Comparison of ENCODE assay signal across 1 cellular context in the genomic region with DNA sequence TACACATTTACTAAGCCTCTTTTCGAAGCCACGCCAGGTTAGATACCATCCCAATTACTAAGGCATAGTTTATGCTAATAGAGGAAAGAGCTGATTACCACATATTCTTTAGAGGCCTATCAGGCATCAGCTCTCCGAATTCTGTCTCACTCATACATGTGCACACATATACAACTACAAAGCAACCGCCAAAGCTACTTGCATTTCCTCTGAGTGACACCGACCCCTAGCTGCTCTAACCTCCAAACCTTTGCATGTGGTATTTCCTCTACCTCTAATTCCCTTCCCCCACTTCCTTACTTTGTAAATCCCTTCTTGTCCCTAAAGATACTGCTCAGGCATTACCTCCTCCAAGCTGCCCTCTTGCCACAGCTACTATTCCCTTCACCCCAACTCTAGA.
TF ChIP-seq lines count a peak whose summit lies in the region.

No MANE protein-coding gene starts in this region.

TF ChIP-seq in WTC11, 78 proteins besides CTCF, POLR2A, EP300 and RAD21 (continued from another document):
- no peak for TF ChIP-seq AFF4 (CRISPR knock-in tag; IDR thresholded peaks at IDR 0.05; ENCODE audit: borderline replicate concordance)
- TF ChIP-seq, protein P1, sequence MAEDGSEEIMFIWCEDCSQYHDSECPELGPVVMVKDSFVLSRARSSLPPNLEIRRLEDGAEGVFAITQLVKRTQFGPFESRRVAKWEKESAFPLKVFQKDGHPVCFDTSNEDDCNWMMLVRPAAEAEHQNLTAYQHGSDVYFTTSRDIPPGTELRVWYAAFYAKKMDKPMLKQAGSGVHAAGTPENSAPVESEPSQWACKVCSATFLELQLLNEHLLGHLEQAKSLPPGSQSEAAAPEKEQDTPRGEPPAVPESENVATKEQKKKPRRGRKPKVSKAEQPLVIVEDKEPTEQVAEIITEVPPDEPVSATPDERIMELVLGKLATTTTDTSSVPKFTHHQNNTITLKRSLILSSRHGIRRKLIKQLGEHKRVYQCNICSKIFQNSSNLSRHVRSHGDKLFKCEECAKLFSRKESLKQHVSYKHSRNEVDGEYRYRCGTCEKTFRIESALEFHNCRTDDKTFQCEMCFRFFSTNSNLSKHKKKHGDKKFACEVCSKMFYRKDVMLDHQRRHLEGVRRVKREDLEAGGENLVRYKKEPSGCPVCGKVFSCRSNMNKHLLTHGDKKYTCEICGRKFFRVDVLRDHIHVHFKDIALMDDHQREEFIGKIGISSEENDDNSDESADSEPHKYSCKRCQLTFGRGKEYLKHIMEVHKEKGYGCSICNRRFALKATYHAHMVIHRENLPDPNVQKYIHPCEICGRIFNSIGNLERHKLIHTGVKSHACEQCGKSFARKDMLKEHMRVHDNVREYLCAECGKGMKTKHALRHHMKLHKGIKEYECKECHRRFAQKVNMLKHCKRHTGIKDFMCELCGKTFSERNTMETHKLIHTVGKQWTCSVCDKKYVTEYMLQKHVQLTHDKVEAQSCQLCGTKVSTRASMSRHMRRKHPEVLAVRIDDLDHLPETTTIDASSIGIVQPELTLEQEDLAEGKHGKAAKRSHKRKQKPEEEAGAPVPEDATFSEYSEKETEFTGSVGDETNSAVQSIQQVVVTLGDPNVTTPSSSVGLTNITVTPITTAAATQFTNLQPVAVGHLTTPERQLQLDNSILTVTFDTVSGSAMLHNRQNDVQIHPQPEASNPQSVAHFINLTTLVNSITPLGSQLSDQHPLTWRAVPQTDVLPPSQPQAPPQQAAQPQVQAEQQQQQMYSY (CRISPR knock-in tag; IDR thresholded peaks at IDR 0.05), result no peak
- TF ChIP-seq, protein P2, sequence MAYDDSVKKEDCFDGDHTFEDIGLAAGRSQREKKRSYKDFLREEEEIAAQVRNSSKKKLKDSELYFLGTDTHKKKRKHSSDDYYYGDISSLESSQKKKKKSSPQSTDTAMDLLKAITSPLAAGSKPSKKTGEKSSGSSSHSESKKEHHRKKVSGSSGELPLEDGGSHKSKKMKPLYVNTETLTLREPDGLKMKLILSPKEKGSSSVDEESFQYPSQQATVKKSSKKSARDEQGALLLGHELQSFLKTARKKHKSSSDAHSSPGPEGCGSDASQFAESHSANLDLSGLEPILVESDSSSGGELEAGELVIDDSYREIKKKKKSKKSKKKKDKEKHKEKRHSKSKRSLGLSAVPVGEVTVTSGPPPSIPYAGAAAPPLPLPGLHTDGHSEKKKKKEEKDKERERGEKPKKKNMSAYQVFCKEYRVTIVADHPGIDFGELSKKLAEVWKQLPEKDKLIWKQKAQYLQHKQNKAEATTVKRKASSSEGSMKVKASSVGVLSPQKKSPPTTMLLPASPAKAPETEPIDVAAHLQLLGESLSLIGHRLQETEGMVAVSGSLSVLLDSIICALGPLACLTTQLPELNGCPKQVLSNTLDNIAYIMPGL (CRISPR knock-in tag; IDR thresholded peaks at IDR 0.05), result no peak
- no peak for TF ChIP-seq CREM (CRISPR knock-in tag; IDR thresholded peaks at IDR 0.05)
- no peak for TF ChIP-seq ZNF396 (CRISPR knock-in tag; IDR thresholded peaks at IDR 0.05; ENCODE audit: borderline replicate concordance)
- TF ChIP-seq FOXP4 (CRISPR knock-in tag; IDR thresholded peaks at IDR 0.05), result no peak; the same call in 1 of the 2 replicates
- no peak for TF ChIP-seq RELA (CRISPR knock-in tag; IDR thresholded peaks at IDR 0.05; ENCODE audit: borderline replicate concordance)
- 0 out of 2 replicates have a peak, but pooled peaks have one; percentile 39 for TF ChIP-seq ETV6 (CRISPR knock-in tag; IDR thresholded peaks at IDR 0.05)
